Comparison of ENCODE assay signal across 18 cellular contexts in the genomic region with DNA sequence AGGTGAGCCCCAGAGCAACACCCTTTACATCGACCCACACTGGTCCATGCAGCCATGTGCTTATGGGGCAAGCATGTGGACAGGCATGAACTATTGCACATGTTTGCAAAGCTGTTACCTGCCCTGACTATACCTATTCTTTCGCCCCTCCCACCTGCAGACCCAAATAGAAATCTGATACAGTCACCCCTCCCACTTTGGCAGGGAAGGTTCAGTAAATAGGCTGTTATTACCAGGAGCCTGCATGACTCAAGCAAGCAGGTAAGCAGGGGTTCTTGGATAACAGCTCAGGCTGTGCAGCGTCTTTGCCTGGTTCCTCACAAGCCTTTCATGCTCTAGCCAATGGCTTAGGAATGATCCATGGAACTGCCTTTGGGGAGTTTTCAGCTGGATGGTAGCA.
A peak's percentile ranks its signal among the peaks of the same experiment; 100 is the strongest.
DNase-seq lines count a peak whose midpoint lies in the region; ATAC-seq, FAIRE-seq and TF ChIP-seq lines count a peak whose summit lies in the region.
"Had no signal": no experiment of that assay in that cellular context is flagged by ENCODE, and none has a peak within 500 bp of the region (broad histone marks: within the 10 kb centered on the region; RNA-seq: fewer than 3 reads in every experiment).

No MANE protein-coding gene starts in this region.

- no peak for ATAC-seq in A549
- no peak for ATAC-seq in IMR-90 (ENCODE audit: low read depth)
- no peak for ATAC-seq in body of pancreas
- no peak for ATAC-seq in WTC11
- no peak for ATAC-seq in GM21423 (IDR thresholded peaks at IDR 0.05; ENCODE audit: unreplicated experiment)
- no peak for ATAC-seq in HG03097 (IDR thresholded peaks at IDR 0.05; ENCODE audit: low FRiP score, unreplicated experiment)

- H3K18ac ChIP-seq in IMR-90 (ENCODE audit: low read depth, low read length): peak overlapping the region; percentile 6; the same call in 1 of the 2 replicates

- H4K8ac ChIP-seq in IMR-90 (ENCODE audit: low read depth in 2 of 2, low read length in 2 of 2): peak overlapping the region; percentile 76 to 93

- WGBS in A549 (ENCODE audit: missing lambda C conversion rate): 100% methylated on average over 3 of the region's 3 CpGs
- no CpG with 5 or more reads among the region's 3 CpGs for WGBS in IMR-90 (ENCODE audit: extremely low coverage in 2 of 2, insufficient read length in 1 of 2), 2 experiments
- WGBS in body of pancreas, 2 donors: 56 to 67% methylated on average over 1 to 3 of the region's 3 CpGs
- 92 to 94% methylated on average over 3 of the region's 3 CpGs for WGBS in sigmoid colon, 2 donors

- peak overlapping the region; percentile 47; the same call in 1 of the 2 replicates for H4K5ac ChIP-seq in IMR-90 (ENCODE audit: low read depth, low read length)

- peak overlapping the region; percentile 54 for H2BK5ac ChIP-seq in IMR-90 (ENCODE audit: low read depth, low read length, poor library complexity, severe bottlenecking)

- dilution Hi-C loops in IMR-90 (cut with HindIII; ENCODE audit: low sequenced_read_pairs, unreplicated experiment): no loop called here
- dilution Hi-C loops in keratinocyte (cut with MboI; ENCODE audit: extremely low pct_ligation_motif_present, low sequenced_read_pairs): no loop called here

- peaks cover 4% of the 10 kb centered on the region for H3K27me3 ChIP-seq in IMR-90 (ENCODE audit: control insufficient read depth, insufficient read depth, low read length)
- H3K27me3 ChIP-seq in body of pancreas: no peaks in the 10 kb centered on the region
- H3K27me3 ChIP-seq in keratinocyte (ENCODE audit: control insufficient read depth, extremely low read depth, insufficient read depth, low read length): no peaks in the 10 kb centered on the region
- H3K27me3 ChIP-seq in sigmoid colon: no peaks in the 10 kb centered on the region
- H3K27me3 ChIP-seq: Peyer's patch had no signal

- H3K36me3 Mint-ChIP-seq in WTC11: no peaks in the 10 kb centered on the region
- H3K36me3 Mint-ChIP-seq: CD4-positive, CD25-positive, alpha-beta regulatory T cell had no signal

- no peak for TF ChIP-seq RAD21 in A549 (conservative IDR thresholded peaks at IDR 0.05 in 1 of 2, IDR thresholded peaks at IDR 0.05 in 1 of 2)
- no peak for TF ChIP-seq RAD21 in IMR-90 (IDR thresholded peaks at IDR 0.05; ENCODE audit: low read length)

- no peaks in the 10 kb centered on the region for H3K79me2 ChIP-seq in keratinocyte (ENCODE audit: control insufficient read depth, insufficient read depth, low read length)

- no TSS peak for BruUV-seq in IMR-90 (replicated peaks; lab: Mats Ljungman, UMichigan)

- H3K27me3 Mint-ChIP-seq in WTC11 (ENCODE audit: low read depth): no peaks in the 10 kb centered on the region
- H3K27me3 Mint-ChIP-seq: B cell had no signal

- H3K4me3 ChIP-seq in A549 (no peak overlapping the region), IMR-90 (ENCODE audit: insufficient read depth, low read depth, low read length) (no peak overlapping the region), body of pancreas (no peak overlapping the region), keratinocyte (ENCODE audit: control insufficient read depth in 2 of 3, extremely low read depth in 1 of 3, insufficient read depth in 2 of 3, low read depth in 1 of 3, low read length in 3 of 3) (no peak overlapping the region), sigmoid colon (no peak overlapping the region)
- H3K4me3 ChIP-seq: Peyer's patch had no signal

- H3K23ac ChIP-seq in IMR-90 (ENCODE audit: low read depth, low read length): peak overlapping the region; percentile 58

- H3K4me3 Mint-ChIP-seq in WTC11: no peak overlapping the region
- H3K4me3 Mint-ChIP-seq: B cell; CD4-positive, CD25-positive, alpha-beta regulatory T cell had no signal

- H3K9ac ChIP-seq in IMR-90 (ENCODE audit: low read depth, low read length) (no peak overlapping the region), keratinocyte (ENCODE audit: control insufficient read depth, extremely low read depth, insufficient read depth, low read length) (no peak overlapping the region)

- no peak overlapping the region for H3K56ac ChIP-seq in IMR-90 (ENCODE audit: extremely low read depth, insufficient read depth, low read length)

- H3K4me1 ChIP-seq in A549 (peaks cover 12% of the 10 kb centered on the region), IMR-90 (ENCODE audit: control insufficient read depth, insufficient read depth, low read length) (no peaks in the 10 kb centered on the region), body of pancreas (no peaks in the 10 kb centered on the region), keratinocyte (ENCODE audit: control insufficient read depth, extremely low read depth, insufficient read depth, low read length) (peaks cover 15% of the 10 kb centered on the region), sigmoid colon (peaks cover 0 to 7% (median 3%) of the 10 kb centered on the region in 4 donors)
- H3K4me1 ChIP-seq: Caco-2, Peyer's patch had no signal

- H3K4me2 ChIP-seq in A549 (no peak overlapping the region; the same call in 2 of the 3 replicates), IMR-90 (ENCODE audit: low read depth, low read length) (no peak overlapping the region), keratinocyte (ENCODE audit: control insufficient read depth, extremely low read depth, insufficient read depth, low read depth, low read length) (no peak overlapping the region)

- no peak for TF ChIP-seq POLR2A in A549 (IDR thresholded peaks at IDR 0.05; ENCODE audit: low read length)
- no peak for TF ChIP-seq POLR2A in IMR-90 (IDR thresholded peaks at IDR 0.05; ENCODE audit: low read depth, low read length)
- no peak for TF ChIP-seq POLR2A in body of pancreas (IDR thresholded peaks at IDR 0.05)
- TF ChIP-seq POLR2A in sigmoid colon (IDR thresholded peaks at IDR 0.05): no peak

- no peaks in the 10 kb centered on the region; the same call in 1 of the 2 replicates for H3K4me1 Mint-ChIP-seq in WTC11
- H3K4me1 Mint-ChIP-seq: B cell; CD4-positive, CD25-positive, alpha-beta regulatory T cell had no signal

- H3K9me3 Mint-ChIP-seq in WTC11: peaks cover 4% of the 10 kb centered on the region; the same call in 1 of the 2 replicates
- H3K9me3 Mint-ChIP-seq: CD4-positive, CD25-positive, alpha-beta regulatory T cell had no signal

- peak overlapping the region; percentile 70 for H3K4ac ChIP-seq in IMR-90 (ENCODE audit: low read depth, low read length)

- H2BK20ac ChIP-seq in IMR-90 (ENCODE audit: low read depth, low read length): peak overlapping the region; percentile 97

- DNase-seq in A549 (ENCODE audit: low read depth in 1 of 2, low spot score in 1 of 2) (no peak), IMR-90 (no peak), body of pancreas (peak in 3 of 4 donors; percentile 7 to 45 (median 15)), keratinocyte (ENCODE audit: low read depth, low spot score) (peak; percentile 15), WTC11 (ENCODE audit: low spot score) (no peak), sigmoid colon (no peak)
- DNase-seq: ACHN; Caco-2; CD4-positive, CD25-positive, alpha-beta regulatory T cell; DMS153; MV-4-11; NCI-H187 treated with DMSO at 0.1 percent for 48 hours; NCI-H2171; Peyer's patch; SHP77 had no signal

- no peaks in the 10 kb centered on the region for H4K20me1 ChIP-seq in IMR-90 (ENCODE audit: insufficient read depth, low read length)
- no peaks in the 10 kb centered on the region for H4K20me1 ChIP-seq in keratinocyte (ENCODE audit: control insufficient read depth, extremely low read depth, insufficient read depth, low read length)

- peak overlapping the region; percentile 53 for H4K91ac ChIP-seq in IMR-90 (ENCODE audit: insufficient read depth, low read depth, low read length)

- H2AK5ac ChIP-seq in IMR-90 (ENCODE audit: low read depth, low read length): peak overlapping the region; percentile 80

- TF ChIP-seq EP300 in A549 (IDR thresholded peaks at IDR 0.05) (no peak), sigmoid colon (IDR thresholded peaks at IDR 0.05) (no peak)

- in situ Hi-C loops in IMR-90 (cut with MboI; ENCODE audit: low sequenced_read_pairs): loop anchor here (10.0 kb wide), 1 partner anchor 191 kb away; no protein-coding TSS in a partner anchor

- no peak overlapping the region for H3K27ac Mint-ChIP-seq in WTC11
- H3K27ac Mint-ChIP-seq: B cell; CD4-positive, CD25-positive, alpha-beta regulatory T cell had no signal

- peak overlapping the region; percentile 15 for H2AK9ac ChIP-seq in IMR-90 (replicated peaks; ENCODE audit: low read depth, low read length, poor library complexity)

- CTCF ChIA-PET in A549 (lab: Yijun Ruan, JAX): interaction anchor here (0.5 to 3.3 kb wide), 16 partner anchors 19 to 1365 kb away, joined by 3 to 20 read pairs (median 6); no protein-coding TSS in a partner anchor
- CTCF ChIA-PET in IMR-90 (lab: Yijun Ruan, JAX): interaction anchor here (1.1 to 2.0 kb wide), 5 partner anchors 186 to 1052 kb away, joined by 3 to 11 read pairs (median 5); no protein-coding TSS in a partner anchor
- CTCF ChIA-PET in WTC11 (lab: Charles Lee): interaction anchor here (0.6 to 2.0 kb wide), 6 partner anchors 10 to 1085 kb away, joined by 3 to 5 read pairs (median 4); no protein-coding TSS in a partner anchor

- intact Hi-C loops in IMR-90 (cut with micrococcal nuclease) (loop anchor here (5.0 kb wide), 3 partner anchors 299 to 484 kb away; no protein-coding TSS in a partner anchor), body of pancreas (cut with DNase I) (loop anchor here (10.0 kb wide), 1 partner anchor 1081 kb away; no protein-coding TSS in a partner anchor), sigmoid colon (cut with DNase I) (loop anchor here (5.0 kb wide), 2 partner anchors 189 to 424 kb away; no protein-coding TSS in a partner anchor)

- peak overlapping the region; percentile 86; the same call in 2 of the 3 replicates for H2BK15ac ChIP-seq in IMR-90 (ENCODE audit: low read depth, low read length)

- POLR2A ChIA-PET in A549 (lab: Yijun Ruan, JAX) (interaction anchor here (1.3 to 1.6 kb wide), 2 partner anchors 156 to 1085 kb away, joined by 3 to 5 read pairs; no protein-coding TSS in a partner anchor), IMR-90 (lab: Charles Lee; ENCODE audit: unreplicated experiment) (interaction anchor here (0.6 kb wide), 1 partner anchor 420 kb away, joined by 3 read pairs; no protein-coding TSS in a partner anchor), WTC11 (lab: Charles Lee) (no interaction called here)

- H3K36me3 ChIP-seq in IMR-90 (ENCODE audit: control insufficient read depth, insufficient read depth, low read length): no peaks in the 10 kb centered on the region
- no peaks in the 10 kb centered on the region for H3K36me3 ChIP-seq in body of pancreas (replicated peaks in 1 of 2; ENCODE audit: insufficient read depth in 1 of 2, low read depth in 2 of 2)
- no peaks in the 10 kb centered on the region for H3K36me3 ChIP-seq in keratinocyte (ENCODE audit: control insufficient read depth in 2 of 2, extremely low read depth in 1 of 2, insufficient read depth in 2 of 2, low read length in 2 of 2)
- H3K36me3 ChIP-seq in sigmoid colon: no peaks in the 10 kb centered on the region
- H3K36me3 ChIP-seq: Peyer's patch had no signal

- H3K9me3 ChIP-seq in A549: peaks cover 7% of the 10 kb centered on the region; the same call in 1 of the 3 replicates
- H3K9me3 ChIP-seq in IMR-90 (ENCODE audit: control insufficient read depth, insufficient read depth, low read length): no peaks in the 10 kb centered on the region
- H3K9me3 ChIP-seq in body of pancreas: no peaks in the 10 kb centered on the region
- H3K9me3 ChIP-seq in keratinocyte (ENCODE audit: control insufficient read depth, low read depth, low read length): no peaks in the 10 kb centered on the region
- no peaks in the 10 kb centered on the region for H3K9me3 ChIP-seq in sigmoid colon
- H3K9me3 ChIP-seq: Caco-2, Peyer's patch had no signal

- no peak overlapping the region for H2AFZ ChIP-seq in IMR-90 (replicated peaks; ENCODE audit: low read length, poor library complexity)
- H2AFZ ChIP-seq in keratinocyte (ENCODE audit: control insufficient read depth, low read length): no peak overlapping the region

- H2BK120ac ChIP-seq in IMR-90 (ENCODE audit: low read depth, low read length): peak overlapping the region; percentile 97

- H3K27ac ChIP-seq in A549 (peak overlapping the region; percentile 80 to 87), IMR-90 (ENCODE audit: insufficient read depth, low read length) (no peak overlapping the region; the same call in 1 of the 2 replicates), body of pancreas (no peak overlapping the region), keratinocyte (ENCODE audit: control insufficient read depth, insufficient read depth, low read length) (peak overlapping the region; percentile 70), sigmoid colon (no peak overlapping the region)
- H3K27ac ChIP-seq: Peyer's patch had no signal

- H3K9me1 ChIP-seq in IMR-90 (ENCODE audit: insufficient read depth, low read length): peaks cover 13% of the 10 kb centered on the region
- H3K9me1 ChIP-seq in keratinocyte (ENCODE audit: control insufficient read depth, extremely low read depth, insufficient read depth, low read length): no peaks in the 10 kb centered on the region

- peaks cover 0 to 15% of the 10 kb centered on the region in 2 experiments; a peak in 2 of 4 replicates for H3K79me1 ChIP-seq in IMR-90 (ENCODE audit: low read depth in 1 of 2, low read length in 2 of 2)

- FAIRE-seq in A549 (lab: Jason Lieb, UNC) (no peak), keratinocyte (lab: Jason Lieb, UNC) (no peak)

- TF ChIP-seq CTCF in A549 (IDR thresholded peaks at IDR 0.05) (no peak), IMR-90 (conservative IDR thresholded peaks at IDR 0.05; ENCODE audit: low read depth, low read length) (no peak), body of pancreas (IDR thresholded peaks at IDR 0.05) (no peak), keratinocyte (optimal IDR thresholded peaks at IDR 0.05 in 1 of 3, IDR thresholded peaks at IDR 0.05 in 1 of 3, conservative IDR thresholded peaks at IDR 0.05 in 1 of 3; ENCODE audit: extremely low read depth in 1 of 3, insufficient read depth in 2 of 3, low read length in 3 of 3) (no peak), WTC11 (IDR thresholded peaks at IDR 0.05) (no peak), sigmoid colon (IDR thresholded peaks at IDR 0.05) (no peak)

- H3K14ac ChIP-seq in IMR-90 (replicated peaks; ENCODE audit: low read depth, low read length): peak overlapping the region; percentile 69

Comparison
In these comparisons a context has a peak if more than half of its experiments do, and no peak if none do; other contexts are left out.
1. DNase-seq: peak in body of pancreas (3 of 4) and keratinocyte (single experiment); none in A549 (0 of 2), IMR-90 (single experiment), WTC11 (single experiment) and sigmoid colon (single experiment).
2. H3K27ac ChIP-seq: peak in A549 (2 of 2) and keratinocyte (single experiment); none in IMR-90 (single experiment), body of pancreas (0 of 4) and sigmoid colon (0 of 4).